Comparison of ENCODE assay signal across 9 cellular contexts in genomic region chr7:73945022-73945421, GRCh38.
"Had no signal": no experiment of that assay in that cellular context is flagged by ENCODE, and none has a peak within 500 bp of the region (broad histone marks: within the 10 kb centered on the region; RNA-seq: fewer than 3 reads in every experiment).

No MANE protein-coding gene starts in this region.

- H3K4me3 ChIP-seq: GM23338, HAP-1 had no signal

- H3K36me3 ChIP-seq: HAP-1 had no signal

- H3K4me2 ChIP-seq: GM23338, KMS-11 had no signal

- H3K9ac ChIP-seq: KMS-11 had no signal

- ATAC-seq: GM23338 had no signal

- H2AFZ ChIP-seq: GM23338 had no signal

- H3K27ac ChIP-seq: KMS-11 had no signal

- DNase-seq: H7, HFFc6, IMR-90, Karpas-422, KBM-7 had no signal

- FAIRE-seq: HTR-8/SVneo had no signal
